Comparison of ENCODE assay signal across 8 cellular contexts in the genomic region with DNA sequence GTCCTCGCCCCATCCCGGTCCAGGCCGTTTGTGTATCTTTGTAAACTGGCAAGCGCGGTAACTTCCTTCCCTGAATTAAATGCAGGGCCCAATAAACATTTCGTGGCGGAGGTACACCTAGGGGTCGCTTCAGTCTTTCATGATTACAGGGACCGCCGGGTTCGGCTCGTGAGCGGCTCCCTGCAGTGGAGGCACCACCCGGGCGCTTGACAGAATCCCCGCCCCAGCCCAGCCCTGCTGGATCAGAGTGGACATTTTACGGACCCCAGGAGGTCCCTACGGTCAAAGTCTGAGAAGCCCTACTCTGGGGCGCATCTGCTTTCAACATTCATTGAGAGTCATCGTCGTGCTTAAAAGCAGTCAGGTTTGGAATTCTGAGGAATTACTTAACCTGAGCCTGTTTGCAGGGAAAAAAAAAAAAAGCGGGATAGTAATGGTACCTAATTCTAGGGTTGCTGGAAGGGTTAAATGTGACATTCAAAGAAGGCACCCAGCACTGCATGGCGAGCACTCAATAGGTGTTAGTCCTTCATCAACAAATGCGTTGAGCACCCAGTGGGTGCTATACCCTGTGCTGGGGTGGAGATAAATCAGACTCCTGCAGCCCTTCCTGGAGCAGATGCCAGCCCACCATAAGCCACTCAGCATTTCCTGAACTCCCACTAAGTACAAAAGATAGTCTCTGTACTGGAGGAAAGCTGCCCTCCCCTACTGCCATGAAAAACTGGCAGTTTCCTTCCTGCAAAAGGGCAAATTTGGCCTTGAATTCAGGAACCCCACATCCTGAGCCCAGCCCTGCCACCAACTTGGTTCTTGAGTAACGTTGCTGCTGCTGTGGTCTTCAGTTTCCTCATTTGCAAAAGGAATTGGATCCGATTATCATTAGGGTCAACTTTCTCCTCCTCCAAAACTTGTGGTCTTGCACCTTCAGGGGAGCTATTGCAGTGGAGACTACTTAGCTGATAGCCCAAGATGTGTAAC. TPM values are rescaled to one million over a fixed set of nuclear protein-coding genes. Genes with fewer than 3 reads are reported as not detected.
DNase-seq lines count a peak whose midpoint lies in the region; ATAC-seq and TF ChIP-seq lines count a peak whose summit lies in the region.

No MANE protein-coding gene starts in this region.

- no peaks in the 10 kb centered on the region for H3K9me3 ChIP-seq in WERI-Rb-1 (ENCODE audit: severe bottlenecking)
- H3K9me3 ChIP-seq in psoas muscle, result no peaks in the 10 kb centered on the region

- H3K36me3 ChIP-seq in WERI-Rb-1, result peaks cover 28% of the 10 kb centered on the region
- H3K36me3 ChIP-seq in psoas muscle (ENCODE audit: insufficient read depth in 1 of 2, low read depth in 1 of 2), result peaks cover 0 to 3% of the 10 kb centered on the region in 2 donors

- peak; percentile 21 for ATAC-seq in Right ventricle myocardium superior (ENCODE audit: poor library complexity)
- ATAC-seq in psoas muscle, result no peak

- H3K27ac ChIP-seq in WERI-Rb-1, result peak overlapping the region; percentile 91
- peak overlapping the region; percentile 100 for H3K27ac ChIP-seq in psoas muscle

- H3K27me3 ChIP-seq in WERI-Rb-1 (ENCODE audit: insufficient read depth, low read depth, severe bottlenecking) (no peaks in the 10 kb centered on the region), psoas muscle (ENCODE audit: insufficient read depth in 3 of 3, low read length in 2 of 3) (no peaks in the 10 kb centered on the region)

- DNase-seq in Jurkat, Clone E6-1 (ENCODE audit: low read depth, low spot score), result no peak
- peak; percentile 82 for DNase-seq in WERI-Rb-1
- DNase-seq in Right ventricle myocardium superior, result no peak
- no peak for DNase-seq in psoas muscle
- DNase-seq in activated gamma-delta T cell treated with Interleukin-2 at 50 U/mL for 16 hours, result no peak
- no peak for DNase-seq in NCI-H187 (lab: John Stamatoyannopoulos, UW)
- DNase-seq in HT-29 (ENCODE audit: low spot score), result no peak

- H3K4me1 ChIP-seq in psoas muscle, result peaks cover 36% of the 10 kb centered on the region

- H3K4me3 ChIP-seq in GM12875 (ENCODE audit: low read depth, low read length) (peak overlapping the region; percentile 40), WERI-Rb-1 (ENCODE audit: low read depth, low read length) (peak overlapping the region; percentile 90), psoas muscle (peak overlapping the region; percentile 98)
- peak overlapping the region; percentile 70 for H3K4me3 ChIP-seq in Jurkat, Clone E6-1 (ENCODE audit: low read length)

- WGBS in psoas muscle, 3 donors, result 8 to 9% (median 9%) methylated on average over 26 of the region's 26 CpGs

- intact Hi-C loops in Right ventricle myocardium superior (cut with DNase I) (loop anchor here (5.0 kb wide), 1 partner anchor 68 kb away; a partner anchor contains a TSS), psoas muscle (cut with DNase I) (loop anchor here (5.0 kb wide), 2 partner anchors 53 to 68 kb away; a partner anchor contains a TSS)

- TF ChIP-seq CTCF in GM12875 (IDR thresholded peaks at IDR 0.05; ENCODE audit: borderline replicate concordance, insufficient read depth, low read depth, low read length), result no peak
- TF ChIP-seq CTCF in WERI-Rb-1 (IDR thresholded peaks at IDR 0.05; ENCODE audit: low read depth, low read length), result peak; percentile 46; the same call in 1 of the 2 replicates
- no peak for TF ChIP-seq CTCF in psoas muscle (IDR thresholded peaks at IDR 0.05)

RNA-seq across cellular contexts. Expression of a gene that starts 0.7 kb away (rescaled TPM):
- polyA plus RNA-seq in Jurkat, Clone E6-1 (2012; ENCODE audit: insufficient read depth, insufficient read length), result 15.5 TPM
- total RNA-seq in Right ventricle myocardium superior (224 TPM), psoas muscle (100 to 1,000 TPM; 191 to 253 (median 209) TPM)
- 100 to 1,000 TPM in 2 of 3 donors, 10 to 100 TPM in 1; 90.1 to 250 (median 170) TPM for polyA plus RNA-seq in psoas muscle
- total RNA-seq in HT-29 (2014; rRNA removed; shearing (Covaris generic)), result 40.2 and 40.8 TPM in 2 replicates

RNA-seq across cellular contexts. Expression of a gene that starts 0.8 kb away (rescaled TPM):
- polyA plus RNA-seq in Jurkat, Clone E6-1 (2012; ENCODE audit: insufficient read depth, insufficient read length), result not detected
- total RNA-seq in Right ventricle myocardium superior (not detected), psoas muscle (not detected)
- under 1 TPM in 2 of 3 donors, not detected in 1; 0.01 to 0.17 TPM for polyA plus RNA-seq in psoas muscle
- total RNA-seq in HT-29 (2014; rRNA removed; shearing (Covaris generic)), result 0.05 and 0.26 TPM in 2 replicates

RNA-seq across cellular contexts. Expression of a gene that starts 20.8 kb away (rescaled TPM):
- polyA plus RNA-seq in Jurkat, Clone E6-1 (2012; ENCODE audit: insufficient read depth, insufficient read length), result not detected
- total RNA-seq in Right ventricle myocardium superior (not detected), psoas muscle (not detected)
- polyA plus RNA-seq in psoas muscle, result not detected
- total RNA-seq in HT-29 (2014; rRNA removed; shearing (Covaris generic)), result not detected in 2 replicates

RNA-seq across cellular contexts. Expression of a gene that starts 53.5 kb away (rescaled TPM):
- polyA plus RNA-seq in Jurkat, Clone E6-1 (2012; ENCODE audit: insufficient read depth, insufficient read length), result 4.7 TPM
- total RNA-seq in Right ventricle myocardium superior, result 48.5 TPM
- 1 to 10 TPM; 1.4 to 2.0 (median 1.5) TPM for total RNA-seq in psoas muscle
- polyA plus RNA-seq in psoas muscle, result 1 to 10 TPM; 1.0 to 1.6 (median 1.4) TPM
- total RNA-seq in HT-29 (2014; rRNA removed; shearing (Covaris generic)), result 12.0 and 13.9 TPM in 2 replicates

Comparison
In these comparisons a context has a peak if more than half of its experiments do, and no peak if none do; other contexts are left out.
1. H3K4me3 ChIP-seq: peak in every context shown above with its lines; median percentile 98 in psoas muscle; 90 in WERI-Rb-1; 70 in Jurkat, Clone E6-1; 40 in GM12875.